In the genomic region with DNA sequence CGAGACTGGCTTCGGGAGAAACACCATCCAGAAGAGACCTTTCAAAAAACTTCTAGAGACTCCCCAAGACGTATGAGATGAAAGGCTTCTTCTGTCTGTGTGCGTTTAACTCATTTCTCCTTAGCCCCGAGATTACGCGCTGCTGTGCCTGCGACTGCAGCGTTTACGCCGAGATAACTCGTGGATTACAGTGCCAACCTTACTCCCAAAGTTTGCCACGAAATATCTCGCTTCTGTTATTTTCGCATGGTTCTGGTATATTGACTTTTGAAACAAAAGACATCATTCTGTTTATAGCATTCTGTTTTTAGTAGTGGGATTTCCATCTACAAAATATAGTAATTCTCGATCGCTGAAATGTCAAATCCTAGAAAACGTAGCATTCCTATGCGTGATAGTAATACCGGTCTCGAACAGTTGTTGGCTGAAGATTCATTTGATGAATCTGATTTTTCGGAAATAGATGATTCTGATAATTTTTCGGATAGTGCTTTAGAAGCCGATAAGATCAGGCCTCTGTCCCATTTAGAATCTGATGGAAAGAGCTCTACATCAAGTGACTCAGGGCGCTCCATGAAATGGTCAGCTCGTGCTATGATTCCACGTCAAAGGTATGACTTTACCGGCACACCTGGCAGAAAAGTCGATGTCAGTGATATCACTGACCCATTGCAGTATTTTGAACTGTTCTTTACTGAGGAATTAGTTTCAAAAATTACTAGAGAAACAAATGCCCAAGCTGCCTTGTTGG, we compare ENCODE assay signal across 2 cellular contexts.
TF ChIP-seq lines count a peak whose summit lies in the region.

No MANE protein-coding gene starts in this region.

TF ChIP-seq in K562, 482 proteins besides CTCF, POLR2A, EP300 and RAD21 (continued from another document and continues in another):
- TF ChIP-seq, protein P1, sequence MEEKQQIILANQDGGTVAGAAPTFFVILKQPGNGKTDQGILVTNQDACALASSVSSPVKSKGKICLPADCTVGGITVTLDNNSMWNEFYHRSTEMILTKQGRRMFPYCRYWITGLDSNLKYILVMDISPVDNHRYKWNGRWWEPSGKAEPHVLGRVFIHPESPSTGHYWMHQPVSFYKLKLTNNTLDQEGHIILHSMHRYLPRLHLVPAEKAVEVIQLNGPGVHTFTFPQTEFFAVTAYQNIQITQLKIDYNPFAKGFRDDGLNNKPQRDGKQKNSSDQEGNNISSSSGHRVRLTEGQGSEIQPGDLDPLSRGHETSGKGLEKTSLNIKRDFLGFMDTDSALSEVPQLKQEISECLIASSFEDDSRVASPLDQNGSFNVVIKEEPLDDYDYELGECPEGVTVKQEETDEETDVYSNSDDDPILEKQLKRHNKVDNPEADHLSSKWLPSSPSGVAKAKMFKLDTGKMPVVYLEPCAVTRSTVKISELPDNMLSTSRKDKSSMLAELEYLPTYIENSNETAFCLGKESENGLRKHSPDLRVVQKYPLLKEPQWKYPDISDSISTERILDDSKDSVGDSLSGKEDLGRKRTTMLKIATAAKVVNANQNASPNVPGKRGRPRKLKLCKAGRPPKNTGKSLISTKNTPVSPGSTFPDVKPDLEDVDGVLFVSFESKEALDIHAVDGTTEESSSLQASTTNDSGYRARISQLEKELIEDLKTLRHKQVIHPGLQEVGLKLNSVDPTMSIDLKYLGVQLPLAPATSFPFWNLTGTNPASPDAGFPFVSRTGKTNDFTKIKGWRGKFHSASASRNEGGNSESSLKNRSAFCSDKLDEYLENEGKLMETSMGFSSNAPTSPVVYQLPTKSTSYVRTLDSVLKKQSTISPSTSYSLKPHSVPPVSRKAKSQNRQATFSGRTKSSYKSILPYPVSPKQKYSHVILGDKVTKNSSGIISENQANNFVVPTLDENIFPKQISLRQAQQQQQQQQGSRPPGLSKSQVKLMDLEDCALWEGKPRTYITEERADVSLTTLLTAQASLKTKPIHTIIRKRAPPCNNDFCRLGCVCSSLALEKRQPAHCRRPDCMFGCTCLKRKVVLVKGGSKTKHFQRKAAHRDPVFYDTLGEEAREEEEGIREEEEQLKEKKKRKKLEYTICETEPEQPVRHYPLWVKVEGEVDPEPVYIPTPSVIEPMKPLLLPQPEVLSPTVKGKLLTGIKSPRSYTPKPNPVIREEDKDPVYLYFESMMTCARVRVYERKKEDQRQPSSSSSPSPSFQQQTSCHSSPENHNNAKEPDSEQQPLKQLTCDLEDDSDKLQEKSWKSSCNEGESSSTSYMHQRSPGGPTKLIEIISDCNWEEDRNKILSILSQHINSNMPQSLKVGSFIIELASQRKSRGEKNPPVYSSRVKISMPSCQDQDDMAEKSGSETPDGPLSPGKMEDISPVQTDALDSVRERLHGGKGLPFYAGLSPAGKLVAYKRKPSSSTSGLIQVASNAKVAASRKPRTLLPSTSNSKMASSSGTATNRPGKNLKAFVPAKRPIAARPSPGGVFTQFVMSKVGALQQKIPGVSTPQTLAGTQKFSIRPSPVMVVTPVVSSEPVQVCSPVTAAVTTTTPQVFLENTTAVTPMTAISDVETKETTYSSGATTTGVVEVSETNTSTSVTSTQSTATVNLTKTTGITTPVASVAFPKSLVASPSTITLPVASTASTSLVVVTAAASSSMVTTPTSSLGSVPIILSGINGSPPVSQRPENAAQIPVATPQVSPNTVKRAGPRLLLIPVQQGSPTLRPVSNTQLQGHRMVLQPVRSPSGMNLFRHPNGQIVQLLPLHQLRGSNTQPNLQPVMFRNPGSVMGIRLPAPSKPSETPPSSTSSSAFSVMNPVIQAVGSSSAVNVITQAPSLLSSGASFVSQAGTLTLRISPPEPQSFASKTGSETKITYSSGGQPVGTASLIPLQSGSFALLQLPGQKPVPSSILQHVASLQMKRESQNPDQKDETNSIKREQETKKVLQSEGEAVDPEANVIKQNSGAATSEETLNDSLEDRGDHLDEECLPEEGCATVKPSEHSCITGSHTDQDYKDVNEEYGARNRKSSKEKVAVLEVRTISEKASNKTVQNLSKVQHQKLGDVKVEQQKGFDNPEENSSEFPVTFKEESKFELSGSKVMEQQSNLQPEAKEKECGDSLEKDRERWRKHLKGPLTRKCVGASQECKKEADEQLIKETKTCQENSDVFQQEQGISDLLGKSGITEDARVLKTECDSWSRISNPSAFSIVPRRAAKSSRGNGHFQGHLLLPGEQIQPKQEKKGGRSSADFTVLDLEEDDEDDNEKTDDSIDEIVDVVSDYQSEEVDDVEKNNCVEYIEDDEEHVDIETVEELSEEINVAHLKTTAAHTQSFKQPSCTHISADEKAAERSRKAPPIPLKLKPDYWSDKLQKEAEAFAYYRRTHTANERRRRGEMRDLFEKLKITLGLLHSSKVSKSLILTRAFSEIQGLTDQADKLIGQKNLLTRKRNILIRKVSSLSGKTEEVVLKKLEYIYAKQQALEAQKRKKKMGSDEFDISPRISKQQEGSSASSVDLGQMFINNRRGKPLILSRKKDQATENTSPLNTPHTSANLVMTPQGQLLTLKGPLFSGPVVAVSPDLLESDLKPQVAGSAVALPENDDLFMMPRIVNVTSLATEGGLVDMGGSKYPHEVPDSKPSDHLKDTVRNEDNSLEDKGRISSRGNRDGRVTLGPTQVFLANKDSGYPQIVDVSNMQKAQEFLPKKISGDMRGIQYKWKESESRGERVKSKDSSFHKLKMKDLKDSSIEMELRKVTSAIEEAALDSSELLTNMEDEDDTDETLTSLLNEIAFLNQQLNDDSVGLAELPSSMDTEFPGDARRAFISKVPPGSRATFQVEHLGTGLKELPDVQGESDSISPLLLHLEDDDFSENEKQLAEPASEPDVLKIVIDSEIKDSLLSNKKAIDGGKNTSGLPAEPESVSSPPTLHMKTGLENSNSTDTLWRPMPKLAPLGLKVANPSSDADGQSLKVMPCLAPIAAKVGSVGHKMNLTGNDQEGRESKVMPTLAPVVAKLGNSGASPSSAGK (IDR thresholded peaks at IDR 0.05), result peak; percentile 75
- peak; percentile 64 for TF ChIP-seq L3MBTL2 (IDR thresholded peaks at IDR 0.05)
- peak; percentile 46; the same call in 1 of the 2 replicates for TF ChIP-seq EHMT2 (IDR thresholded peaks at IDR 0.05)
- TF ChIP-seq KDM4B (IDR thresholded peaks at IDR 0.05; ENCODE audit: borderline replicate concordance in 2 of 2, low read depth in 1 of 2), result 0 out of 4 replicates have a peak, but pooled peaks of 1 of the 2 experiments have one; percentile 80
- peak; percentile 80; the same call in 1 of the 2 replicates for TF ChIP-seq PHF21A (IDR thresholded peaks at IDR 0.05; ENCODE audit: borderline replicate concordance, low read depth)
- TF ChIP-seq EP400 (IDR thresholded peaks at IDR 0.05), result peak; percentile 46
- TF ChIP-seq ZNF589 (CRISPR knock-in tag; IDR thresholded peaks at IDR 0.05; ENCODE audit: low read depth), result 0 out of 2 replicates have a peak, but pooled peaks have one; percentile 54
- TF ChIP-seq NR2C2 (CRISPR knock-in tag; IDR thresholded peaks at IDR 0.05), result no peak
- TF ChIP-seq NR2C2 (tag; IDR thresholded peaks at IDR 0.05), result peak; percentile 72; the same call in 1 of the 2 replicates

TF ChIP-seq in HepG2, 621 proteins besides CTCF, POLR2A, EP300 and RAD21 (continued from another document and continues in another):
- TF ChIP-seq, protein P2, sequence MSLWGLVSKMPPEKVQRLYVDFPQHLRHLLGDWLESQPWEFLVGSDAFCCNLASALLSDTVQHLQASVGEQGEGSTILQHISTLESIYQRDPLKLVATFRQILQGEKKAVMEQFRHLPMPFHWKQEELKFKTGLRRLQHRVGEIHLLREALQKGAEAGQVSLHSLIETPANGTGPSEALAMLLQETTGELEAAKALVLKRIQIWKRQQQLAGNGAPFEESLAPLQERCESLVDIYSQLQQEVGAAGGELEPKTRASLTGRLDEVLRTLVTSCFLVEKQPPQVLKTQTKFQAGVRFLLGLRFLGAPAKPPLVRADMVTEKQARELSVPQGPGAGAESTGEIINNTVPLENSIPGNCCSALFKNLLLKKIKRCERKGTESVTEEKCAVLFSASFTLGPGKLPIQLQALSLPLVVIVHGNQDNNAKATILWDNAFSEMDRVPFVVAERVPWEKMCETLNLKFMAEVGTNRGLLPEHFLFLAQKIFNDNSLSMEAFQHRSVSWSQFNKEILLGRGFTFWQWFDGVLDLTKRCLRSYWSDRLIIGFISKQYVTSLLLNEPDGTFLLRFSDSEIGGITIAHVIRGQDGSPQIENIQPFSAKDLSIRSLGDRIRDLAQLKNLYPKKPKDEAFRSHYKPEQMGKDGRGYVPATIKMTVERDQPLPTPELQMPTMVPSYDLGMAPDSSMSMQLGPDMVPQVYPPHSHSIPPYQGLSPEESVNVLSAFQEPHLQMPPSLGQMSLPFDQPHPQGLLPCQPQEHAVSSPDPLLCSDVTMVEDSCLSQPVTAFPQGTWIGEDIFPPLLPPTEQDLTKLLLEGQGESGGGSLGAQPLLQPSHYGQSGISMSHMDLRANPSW (CRISPR knock-in tag; IDR thresholded peaks at IDR 0.05; ENCODE audit: borderline replicate concordance), result 0 out of 2 replicates have a peak, but pooled peaks have one; percentile 49
- TF ChIP-seq REPIN1 (CRISPR knock-in tag; IDR thresholded peaks at IDR 0.05; ENCODE audit: borderline replicate concordance, low read depth) (no peak), ZNF350 (CRISPR knock-in tag; IDR thresholded peaks at IDR 0.05; ENCODE audit: borderline replicate concordance, low read depth) (peak; percentile 8; the same call in 1 of the 2 replicates), ZNF607 (CRISPR knock-in tag; IDR thresholded peaks at IDR 0.05; ENCODE audit: borderline replicate concordance) (no peak), TGIF2 (CRISPR knock-in tag; IDR thresholded peaks at IDR 0.05) (no peak), HDAC2 (CRISPR knock-in tag; IDR thresholded peaks at IDR 0.05) (no peak), ZNF558 (CRISPR knock-in tag; IDR thresholded peaks at IDR 0.05; ENCODE audit: borderline replicate concordance) (0 out of 2 replicates have a peak, but pooled peaks have one; percentile 56), HNRNPL (IDR thresholded peaks at IDR 0.05; ENCODE audit: low read depth, low read length) (no peak), ASH2L (IDR thresholded peaks at IDR 0.05; ENCODE audit: insufficient read length, low read depth, low read length) (peak; percentile 4), SRSF4 (IDR thresholded peaks at IDR 0.05; ENCODE audit: low read depth, low read length, poor library complexity, severe bottlenecking) (peak; percentile 99), HCFC1 (IDR thresholded peaks at IDR 0.05; ENCODE audit: low read depth, low read length) (no peak), IRF2 (CRISPR knock-in tag; IDR thresholded peaks at IDR 0.05) (0 out of 2 replicates have a peak, but pooled peaks have one; percentile 3), ZNF549 (CRISPR knock-in tag; IDR thresholded peaks at IDR 0.05) (no peak), FOXJ3 (CRISPR knock-in tag; IDR thresholded peaks at IDR 0.05; ENCODE audit: borderline replicate concordance) (no peak), PCBP1 (IDR thresholded peaks at IDR 0.05; ENCODE audit: borderline replicate concordance, low read depth, low read length) (no peak), ZNF747 (CRISPR knock-in tag; IDR thresholded peaks at IDR 0.05; ENCODE audit: borderline replicate concordance) (no peak), NCOA5 (CRISPR knock-in tag; IDR thresholded peaks at IDR 0.05) (no peak), ZSCAN12 (CRISPR knock-in tag; IDR thresholded peaks at IDR 0.05) (no peak), SOX6 (IDR thresholded peaks at IDR 0.05) (no peak), SOX6 (CRISPR knock-in tag; IDR thresholded peaks at IDR 0.05) (0 out of 2 replicates have a peak, but pooled peaks have one; percentile 25), ZBTB3 (CRISPR knock-in tag; IDR thresholded peaks at IDR 0.05; ENCODE audit: borderline replicate concordance, low read depth) (no peak), GPN1 (CRISPR knock-in tag; IDR thresholded peaks at IDR 0.05; ENCODE audit: borderline replicate concordance) (no peak)
- TF ChIP-seq, protein P3, sequence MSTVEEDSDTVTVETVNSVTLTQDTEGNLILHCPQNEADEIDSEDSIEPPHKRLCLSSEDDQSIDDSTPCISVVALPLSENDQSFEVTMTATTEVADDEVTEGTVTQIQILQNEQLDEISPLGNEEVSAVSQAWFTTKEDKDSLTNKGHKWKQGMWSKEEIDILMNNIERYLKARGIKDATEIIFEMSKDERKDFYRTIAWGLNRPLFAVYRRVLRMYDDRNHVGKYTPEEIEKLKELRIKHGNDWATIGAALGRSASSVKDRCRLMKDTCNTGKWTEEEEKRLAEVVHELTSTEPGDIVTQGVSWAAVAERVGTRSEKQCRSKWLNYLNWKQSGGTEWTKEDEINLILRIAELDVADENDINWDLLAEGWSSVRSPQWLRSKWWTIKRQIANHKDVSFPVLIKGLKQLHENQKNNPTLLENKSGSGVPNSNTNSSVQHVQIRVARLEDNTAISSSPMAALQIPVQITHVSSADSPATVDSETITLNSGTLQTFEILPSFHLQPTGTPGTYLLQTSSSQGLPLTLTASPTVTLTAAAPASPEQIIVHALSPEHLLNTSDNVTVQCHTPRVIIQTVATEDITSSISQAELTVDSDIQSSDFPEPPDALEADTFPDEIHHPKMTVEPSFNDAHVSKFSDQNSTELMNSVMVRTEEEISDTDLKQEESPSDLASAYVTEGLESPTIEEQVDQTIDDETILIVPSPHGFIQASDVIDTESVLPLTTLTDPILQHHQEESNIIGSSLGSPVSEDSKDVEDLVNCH (CRISPR knock-in tag; IDR thresholded peaks at IDR 0.05), result no peak
- TF ChIP-seq, protein P4, sequence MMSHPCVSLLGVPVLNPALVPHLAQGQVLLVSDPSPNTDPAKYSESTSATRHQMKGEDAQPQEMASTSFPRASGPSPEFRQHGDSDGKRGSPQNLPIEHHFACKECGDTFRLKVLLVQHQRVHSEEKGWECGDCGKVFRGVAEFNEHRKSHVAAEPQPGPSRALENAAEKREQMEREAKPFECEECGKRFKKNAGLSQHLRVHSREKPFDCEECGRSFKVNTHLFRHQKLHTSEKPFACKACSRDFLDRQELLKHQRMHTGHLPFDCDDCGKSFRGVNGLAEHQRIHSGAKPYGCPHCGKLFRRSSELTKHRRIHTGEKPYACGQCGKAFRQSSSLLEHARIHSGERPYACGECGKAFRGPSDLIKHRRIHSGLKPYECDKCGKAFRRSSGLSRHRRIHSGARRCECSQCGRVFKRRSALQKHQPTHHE (CRISPR knock-in tag; IDR thresholded peaks at IDR 0.05; ENCODE audit: borderline replicate concordance), result no peak
- TF ChIP-seq, protein P5, sequence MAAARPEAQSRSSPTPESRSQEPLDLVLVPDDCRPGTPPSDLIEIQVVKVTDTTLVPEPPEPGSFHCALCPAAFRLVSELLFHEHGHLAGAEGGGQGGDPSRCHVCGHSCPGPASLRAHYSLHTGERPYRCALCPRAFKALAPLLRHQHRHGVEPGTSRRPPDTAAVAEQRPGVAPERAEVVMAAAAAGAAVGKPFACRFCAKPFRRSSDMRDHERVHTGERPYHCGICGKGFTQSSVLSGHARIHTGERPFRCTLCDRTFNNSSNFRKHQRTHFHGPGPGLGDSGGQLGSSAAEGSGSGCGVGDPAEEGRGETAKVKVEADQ (CRISPR knock-in tag; IDR thresholded peaks at IDR 0.05; ENCODE audit: borderline replicate concordance), result peak; percentile 31; the same call in 1 of the 2 replicates
- TF ChIP-seq, protein P6, sequence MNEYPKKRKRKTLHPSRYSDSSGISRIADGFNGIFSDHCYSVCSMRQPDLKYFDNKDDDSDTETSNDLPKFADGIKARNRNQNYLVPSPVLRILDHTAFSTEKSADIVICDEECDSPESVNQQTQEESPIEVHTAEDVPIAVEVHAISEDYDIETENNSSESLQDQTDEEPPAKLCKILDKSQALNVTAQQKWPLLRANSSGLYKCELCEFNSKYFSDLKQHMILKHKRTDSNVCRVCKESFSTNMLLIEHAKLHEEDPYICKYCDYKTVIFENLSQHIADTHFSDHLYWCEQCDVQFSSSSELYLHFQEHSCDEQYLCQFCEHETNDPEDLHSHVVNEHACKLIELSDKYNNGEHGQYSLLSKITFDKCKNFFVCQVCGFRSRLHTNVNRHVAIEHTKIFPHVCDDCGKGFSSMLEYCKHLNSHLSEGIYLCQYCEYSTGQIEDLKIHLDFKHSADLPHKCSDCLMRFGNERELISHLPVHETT (CRISPR knock-in tag; conservative IDR thresholded peaks at IDR 0.05), result peak; percentile 9; the same call in 1 of the 2 replicates
